3 cellular contexts compared by ENCODE assay signal in genomic region chr9:124628741-124629140, GRCh38.
"Had no signal": no experiment of that assay in that cellular context is flagged by ENCODE, and none has a peak within 500 bp of the region (broad histone marks: within the 10 kb centered on the region; RNA-seq: fewer than 3 reads in every experiment).

No MANE protein-coding gene starts in this region.

- ATAC-seq: GM12878 had no signal

- DNase-seq: GDM1, GF-D8 had no signal
